In the genomic region with DNA sequence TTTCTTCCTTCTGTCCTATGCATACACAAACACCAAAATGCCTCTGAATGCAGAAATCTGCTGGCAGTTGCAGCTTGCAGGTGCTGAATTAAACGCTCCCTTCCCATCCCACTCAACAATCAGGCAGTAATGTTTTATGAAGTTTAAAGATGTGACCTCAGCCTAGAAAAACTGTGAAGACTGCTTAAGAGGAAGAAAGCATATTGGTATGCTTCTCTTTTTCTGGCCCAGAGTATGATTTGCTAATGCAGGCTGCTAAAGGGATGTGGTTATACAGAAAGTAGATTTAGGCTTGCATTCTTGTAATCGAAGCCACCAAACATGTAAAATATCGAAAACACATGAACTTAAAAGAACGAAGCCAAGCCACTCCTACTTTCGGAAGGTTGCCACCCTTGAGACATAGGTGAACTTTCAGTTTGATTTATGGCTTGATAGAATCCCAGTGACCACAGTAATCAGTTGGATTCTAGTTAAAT, we compare ENCODE assay signal across 8 cellular contexts. TPM values are rescaled to one million over a fixed set of nuclear protein-coding genes. Genes with fewer than 3 reads are reported as not detected.
DNase-seq lines count a peak whose midpoint lies in the region; ATAC-seq, FAIRE-seq and TF ChIP-seq lines count a peak whose summit lies in the region.

No MANE protein-coding gene starts in this region.

- peak overlapping the region; percentile 26 to 62 for H3K27ac ChIP-seq in left lung
- no peak overlapping the region for H3K27ac ChIP-seq in brain microvascular endothelial cell

- no peaks in the 10 kb centered on the region for H3K27me3 Mint-ChIP-seq in activated T-cell treated with anti-CD3 and anti-CD28 coated beads, Interleukin-2, amount 50 U/mL, for 72 hours (ENCODE audit: low read depth)

- peak overlapping the region; percentile 71 to 81 for H3K4me3 Mint-ChIP-seq in activated T-cell treated with anti-CD3 and anti-CD28 coated beads, Interleukin-2, amount 50 U/mL, for 72 hours

- H3K27ac Mint-ChIP-seq in activated T-cell treated with anti-CD3 and anti-CD28 coated beads, Interleukin-2, amount 50 U/mL, for 72 hours: peak overlapping the region; percentile 74

- ATAC-seq in activated T-cell treated with anti-CD3 and anti-CD28 coated beads, Interleukin-2, amount 50 U/mL, for 72 hours (replicated peaks in 1 of 2): peak; percentile 67 to 70
- peak; percentile 87 for ATAC-seq in HG02852 (IDR thresholded peaks at IDR 0.05; ENCODE audit: unreplicated experiment)
- ATAC-seq in left lung: peak; percentile 44

- peaks cover 33 to 61% of the 10 kb centered on the region in 2 donors for H3K4me1 ChIP-seq in left lung

- TF ChIP-seq POLR2A in H54 (IDR thresholded peaks at IDR 0.05; ENCODE audit: low read depth, low read length): no peak

- no peak overlapping the region for H3K4me3 ChIP-seq in left lung
- no peak overlapping the region for H3K4me3 ChIP-seq in brain microvascular endothelial cell (ENCODE audit: low read depth, low read length)

- H3K27me3 ChIP-seq in left lung (no peaks in the 10 kb centered on the region), brain microvascular endothelial cell (replicated peaks) (no peaks in the 10 kb centered on the region)

- TF ChIP-seq CTCF in left lung (IDR thresholded peaks at IDR 0.05) (no peak), brain microvascular endothelial cell (IDR thresholded peaks at IDR 0.05; ENCODE audit: low read depth, low read length, missing control alignments) (no peak)

- FAIRE-seq in H54 (lab: Jason Lieb, UNC): no peak

- peaks cover 83% of the 10 kb centered on the region for H3K4me1 Mint-ChIP-seq in activated T-cell treated with anti-CD3 and anti-CD28 coated beads, Interleukin-2, amount 50 U/mL, for 72 hours (ENCODE audit: low read depth)

- no peaks in the 10 kb centered on the region for H3K36me3 ChIP-seq in left lung
- no peaks in the 10 kb centered on the region for H3K36me3 ChIP-seq in brain microvascular endothelial cell (replicated peaks)

- DNase-seq in activated T-cell treated with anti-CD3 and anti-CD28 coated beads, Interleukin-2, amount 50 U/mL, for 72 hours: peak; percentile 44 to 52
- no peak for DNase-seq in activated T-cell treated with anti-CD3 and anti-CD28 coated beads, Interleukin-2, amount 50 U/mL, for 48 hours
- peak; percentile 74 for DNase-seq in RPMI8226
- no peak for DNase-seq in left lung
- DNase-seq in H54 (ENCODE audit: insufficient read length, low spot score): no peak
- DNase-seq in H4 (ENCODE audit: low spot score): no peak
- no peak for DNase-seq in brain microvascular endothelial cell

- H3K9me3 Mint-ChIP-seq in activated T-cell treated with anti-CD3 and anti-CD28 coated beads, Interleukin-2, amount 50 U/mL, for 72 hours: no peaks in the 10 kb centered on the region

- in situ Hi-C loops in brain microvascular endothelial cell (cut with HindIII; ENCODE audit: low pct_ligation_motif_present, low sequenced_read_pairs): no loop called here

- H3K36me3 Mint-ChIP-seq in activated T-cell treated with anti-CD3 and anti-CD28 coated beads, Interleukin-2, amount 50 U/mL, for 72 hours (ENCODE audit: insufficient read depth in 2 of 2): no peaks in the 10 kb centered on the region

- H3K9me3 ChIP-seq in left lung: no peaks in the 10 kb centered on the region

- intact Hi-C loops in left lung (cut with DNase I): no loop called here

RNA-seq across cellular contexts. Expression of a gene that starts 40.8 kb away (rescaled TPM):
- total RNA-seq in activated T-cell treated with anti-CD3 and anti-CD28 coated beads, Interleukin-2, amount 50 U/mL, for 72 hours: 10 to 100 TPM; 12.8 to 18.5 TPM
- total RNA-seq in left lung: 10 to 100 TPM; 20.9 to 27.7 TPM
- 2.1 and 2.2 TPM in 2 replicates for total RNA-seq in H4 (2014; rRNA removed; shearing (Covaris generic))

Comparison
In these comparisons a context has a peak if more than half of its experiments do, and no peak if none do; other contexts are left out.
1. DNase-seq: peak in activated T-cell treated with anti-CD3 and anti-CD28 coated beads, Interleukin-2, amount 50 U/mL, for 72 hours (2 of 2) and RPMI8226 (single experiment); none in activated T-cell treated with anti-CD3 and anti-CD28 coated beads, Interleukin-2, amount 50 U/mL, for 48 hours (0 of 2), left lung (0 of 2), H54 (single experiment), H4 (single experiment) and brain microvascular endothelial cell (single experiment).
2. Peak in every context shown above with its lines, with median percentiles within 50 percentile points of each other: ATAC-seq.